Comparison of ENCODE assay signal across 21 cellular contexts in the genomic region with DNA sequence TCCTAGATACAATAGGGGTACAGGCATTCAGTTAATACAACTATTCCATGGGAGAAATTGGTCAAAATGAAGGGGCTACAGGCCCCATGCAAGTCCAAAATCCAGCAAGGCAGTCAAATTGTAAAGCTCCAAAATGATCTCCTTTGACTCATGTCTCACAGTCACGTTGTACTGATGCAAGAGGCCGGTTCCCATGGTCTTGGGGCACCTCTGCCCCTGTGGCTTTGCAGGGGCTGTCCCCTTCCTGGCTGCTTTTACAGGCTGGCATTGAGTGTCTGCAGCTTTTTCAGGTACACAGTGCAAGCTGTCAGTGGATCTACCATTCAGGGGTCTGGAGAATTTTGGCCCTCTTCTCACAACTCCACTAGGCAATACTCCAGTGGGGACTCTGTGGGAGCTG. TPM values are rescaled to one million over a fixed set of nuclear protein-coding genes. Genes with fewer than 3 reads are reported as not detected.
"Had no signal": no experiment of that assay in that cellular context is flagged by ENCODE, and none has a peak within 500 bp of the region (broad histone marks: within the 10 kb centered on the region; RNA-seq: fewer than 3 reads in every experiment).

No MANE protein-coding gene starts in this region.

- H3K4me3 ChIP-seq: K562, PC-9 had no signal

- FAIRE-seq: astrocyte, K562 had no signal

- ATAC-seq: K562, T-cell had no signal

- H3K27ac ChIP-seq: PC-9, VCaP had no signal

- H2AFZ ChIP-seq: PC-9 had no signal

- DNase-seq: activated CD4-positive, alpha-beta T cell treated with anti-CD3 and anti-CD28 coated beads, Interleukin-2, amount 50 U/mL, for 4 hours; activated CD4-positive, CD25-positive, alpha-beta regulatory T cell; activated naive CD4-positive, alpha-beta T cell treated with anti-CD3 and anti-CD28 coated beads, Interleukin-2, amount 50 U/mL, for 16 hours; activated T-cell treated with anti-CD3 and anti-CD28 coated beads for 4 hours; amniotic stem cell; Karpas-422; MM.1S; NCI-H1105; NCI-H1436; NCI-H187; NCI-H2081; NCI-H510A treated with DMSO at 0.1 percent for 48 hours; PC-9; SIG-M5; T-cell had no signal

- H3K4me2 ChIP-seq: PC-9 had no signal

RNA-seq across cellular contexts. Expression of a gene that starts 12.5 kb away (rescaled TPM):
- total RNA-seq: activated CD8-positive, alpha-beta memory T cell treated with anti-CD3 and anti-CD28 coated beads for 36 hours; astrocyte; K562; PC-9; RPMI7951; T-cell; T-helper 2 cell treated with Interferon-gamma antibody and Interleukin-4, amounts not matched to agents 100 ng/mL and 5 ng/mL, for 36 hours had no signal
- polyA plus RNA-seq: K562 had no signal

RNA-seq across cellular contexts. Expression of a gene that starts 24.9 kb away (rescaled TPM):
- total RNA-seq: activated CD8-positive, alpha-beta memory T cell treated with anti-CD3 and anti-CD28 coated beads for 36 hours; astrocyte; T-helper 2 cell treated with Interferon-gamma antibody and Interleukin-4, amounts not matched to agents 100 ng/mL and 5 ng/mL, for 36 hours had no signal
